Comparison of ENCODE assay signal across 35 cellular contexts in genomic region chr14:93531644-93532043, GRCh38.
"Had no signal": no experiment of that assay in that cellular context is flagged by ENCODE, and none has a peak within 500 bp of the region (broad histone marks: within the 10 kb centered on the region; RNA-seq: fewer than 3 reads in every experiment).

No MANE protein-coding gene starts in this region.

- H3K9me3 ChIP-seq: MG63 had no signal

- H3K27me3 ChIP-seq: MG63 had no signal

- H3K4me3 ChIP-seq: MG63 had no signal

- H3K36me3 ChIP-seq: MG63 had no signal

- DNase-seq: Karpas-422, Kasumi-1, MG63, MM.1S, MV-4-11, NCI-H1048, NCI-H1092, NCI-H1092 treated with DMSO at 0.1 percent for 48 hours, NCI-H1105, NCI-H1105 treated with DMSO at 0.1 percent for 48 hours, NCI-H1417, NCI-H1417 treated with DMSO at 0.1 percent for 48 hours, NCI-H1436, NCI-H1436 treated with DMSO at 0.1 percent for 48 hours, NCI-H146, NCI-H1694, NCI-H1694 treated with DMSO at 0.1 percent for 48 hours, NCI-H187, NCI-H187 treated with DMSO at 0.1 percent for 48 hours, NCI-H1930, NCI-H2029, NCI-H2029 treated with DMSO at 0.1 percent for 48 hours, NCI-H2081, NCI-H2081 treated with DMSO at 0.1 percent for 48 hours, NCI-H2107, NCI-H2171, NCI-H2171 treated with DMSO at 0.1 percent for 48 hours, NCI-H2227 treated with DMSO at 0.1 percent for 48 hours, NCI-H226, NCI-H345, NCI-H446, NCI-H446 treated with DMSO at 0.1 percent for 48 hours, NCI-H510A, NCI-H510A treated with DMSO at 0.1 percent for 48 hours, NCI-H524 had no signal
